In genomic region chr7:86280150-86280549, GRCh38 we compare ENCODE assay signal across 35 cellular contexts.
"Had no signal": no experiment of that assay in that cellular context is flagged by ENCODE, and none has a peak within 500 bp of the region (broad histone marks: within the 10 kb centered on the region; RNA-seq: fewer than 3 reads in every experiment).

No MANE protein-coding gene starts in this region.

- DNase-seq: Karpas-422, Kasumi-1, MG63, MM.1S, MV-4-11, NCI-H1048, NCI-H1092, NCI-H1092 treated with DMSO at 0.1 percent for 48 hours, NCI-H1105, NCI-H1105 treated with DMSO at 0.1 percent for 48 hours, NCI-H1417, NCI-H1417 treated with DMSO at 0.1 percent for 48 hours, NCI-H1436, NCI-H1436 treated with DMSO at 0.1 percent for 48 hours, NCI-H146, NCI-H1694, NCI-H1694 treated with DMSO at 0.1 percent for 48 hours, NCI-H187, NCI-H187 treated with DMSO at 0.1 percent for 48 hours, NCI-H1930, NCI-H2029, NCI-H2029 treated with DMSO at 0.1 percent for 48 hours, NCI-H2081, NCI-H2081 treated with DMSO at 0.1 percent for 48 hours, NCI-H2107, NCI-H2171, NCI-H2171 treated with DMSO at 0.1 percent for 48 hours, NCI-H2227 treated with DMSO at 0.1 percent for 48 hours, NCI-H226, NCI-H345, NCI-H446, NCI-H446 treated with DMSO at 0.1 percent for 48 hours, NCI-H510A, NCI-H510A treated with DMSO at 0.1 percent for 48 hours, NCI-H524 had no signal

- H3K36me3 ChIP-seq: MG63 had no signal

- H3K9me3 ChIP-seq: MG63 had no signal

- H3K27me3 ChIP-seq: MG63 had no signal

- H3K4me3 ChIP-seq: MG63 had no signal
